In genomic region chr5:179275941-179276837, GRCh38 we compare ENCODE assay signal across 10 cellular contexts.
DNase-seq lines count a peak whose midpoint lies in the region; ATAC-seq and TF ChIP-seq lines count a peak whose summit lies in the region.
"Had no signal": no experiment of that assay in that cellular context is flagged by ENCODE, and none has a peak within 500 bp of the region (broad histone marks: within the 10 kb centered on the region; RNA-seq: fewer than 3 reads in every experiment).

No MANE protein-coding gene starts in this region.

- H3K9me3 Mint-ChIP-seq in nephron = no peaks in the 10 kb centered on the region
- no peaks in the 10 kb centered on the region for H3K9me3 Mint-ChIP-seq in activated T-cell treated with anti-CD3 and anti-CD28 coated beads, Interleukin-2, amount 50 U/mL, for 4 hours
- H3K9me3 Mint-ChIP-seq: activated naive CD4-positive, alpha-beta T cell treated with anti-CD3 and anti-CD28 coated beads, Interleukin-2, amount 10 ng/mL, durations not matched to agents 7 days and 5 days; T-helper 1 cell treated with Interleukin-12 subunit alpha and Interleukin-12 subunit beta and Interleukin-4 antibody, amounts not matched to agents 30 μg/mL and 1 μg/mL, for 36 hours had no signal

- CTCF ChIA-PET in Panc1 (lab: Charles Lee) = interaction anchor here (0.7 kb wide), 1 partner anchor 214 kb away, joined by 3 read pairs; no protein-coding TSS in a partner anchor

- no TSS peak for BruUV-seq in Panc1 (replicated peaks; lab: Mats Ljungman, UMichigan)

- H3K4me1 Mint-ChIP-seq in nephron = peaks cover 57% of the 10 kb centered on the region
- H3K4me1 Mint-ChIP-seq in activated T-cell treated with anti-CD3 and anti-CD28 coated beads, Interleukin-2, amount 50 U/mL, for 4 hours (ENCODE audit: low read depth) = no peaks in the 10 kb centered on the region
- H3K4me1 Mint-ChIP-seq: activated naive CD4-positive, alpha-beta T cell treated with anti-CD3 and anti-CD28 coated beads, Interleukin-2, amount 10 ng/mL, durations not matched to agents 7 days and 5 days had no signal

- in situ Hi-C loops in Panc1 (cut with HindIII; ENCODE audit: low pct_unique_long_range_greater_than_20kb, low sequenced_read_pairs) = no loop called here

- DNase-seq in Panc1 (ENCODE audit: low read depth, low spot score) = no peak
- peak; percentile 97 for DNase-seq in fibroblast of pulmonary artery (ENCODE audit: low read depth)
- DNase-seq in NCI-H526 treated with DMSO at 0.1 percent for 48 hours (lab: John Stamatoyannopoulos, UW) = no peak
- DNase-seq in COLO668 (lab: John Stamatoyannopoulos, UW; ENCODE audit: unreplicated experiment) = no peak
- DNase-seq in activated T-cell treated with anti-CD3 and anti-CD28 coated beads, Interleukin-2, amount 50 U/mL, for 4 hours = no peak
- DNase-seq: activated naive CD4-positive, alpha-beta T cell treated with anti-CD3 and anti-CD28 coated beads, Interleukin-2, amount 10 ng/mL, durations not matched to agents 7 days and 5 days; NCI-H1417 treated with DMSO at 0.1 percent for 48 hours had no signal

- peak; percentile 64 for ATAC-seq in Panc1
- no peak for ATAC-seq in GM19467 (IDR thresholded peaks at IDR 0.05; ENCODE audit: unreplicated experiment)
- ATAC-seq in activated T-cell treated with anti-CD3 and anti-CD28 coated beads, Interleukin-2, amount 50 U/mL, for 4 hours = no peak

- peak overlapping the region in 2 of 3 experiments; percentile 44 to 99 for H3K27ac Mint-ChIP-seq in nephron
- H3K27ac Mint-ChIP-seq: activated naive CD4-positive, alpha-beta T cell treated with anti-CD3 and anti-CD28 coated beads, Interleukin-2, amount 10 ng/mL, durations not matched to agents 7 days and 5 days; T-helper 1 cell treated with Interleukin-12 subunit alpha and Interleukin-12 subunit beta and Interleukin-4 antibody, amounts not matched to agents 30 μg/mL and 1 μg/mL, for 36 hours had no signal

- peaks cover 7% of the 10 kb centered on the region for H3K4me1 ChIP-seq in Panc1 (ENCODE audit: control insufficient read depth, insufficient read depth, low read length)

- H3K4me3 Mint-ChIP-seq in nephron = no peak overlapping the region
- H3K4me3 Mint-ChIP-seq in activated T-cell treated with anti-CD3 and anti-CD28 coated beads, Interleukin-2, amount 50 U/mL, for 4 hours = no peak overlapping the region
- H3K4me3 Mint-ChIP-seq: activated naive CD4-positive, alpha-beta T cell treated with anti-CD3 and anti-CD28 coated beads, Interleukin-2, amount 10 ng/mL, durations not matched to agents 7 days and 5 days; T-helper 1 cell treated with Interleukin-12 subunit alpha and Interleukin-12 subunit beta and Interleukin-4 antibody, amounts not matched to agents 30 μg/mL and 1 μg/mL, for 36 hours had no signal

- no peaks in the 10 kb centered on the region for H3K9me3 ChIP-seq in Panc1 (ENCODE audit: control insufficient read depth, insufficient read depth, low read depth, low read length)

- POLR2A ChIA-PET in Panc1 (lab: Charles Lee) = no interaction called here

- intact Hi-C loops in Panc1 (cut with micrococcal nuclease; ENCODE audit: unreplicated experiment) = no loop called here

- peaks cover 4% of the 10 kb centered on the region for H3K27me3 Mint-ChIP-seq in nephron (ENCODE audit: low read depth)
- no peaks in the 10 kb centered on the region for H3K27me3 Mint-ChIP-seq in activated T-cell treated with anti-CD3 and anti-CD28 coated beads, Interleukin-2, amount 50 U/mL, for 4 hours (ENCODE audit: low read depth)
- H3K27me3 Mint-ChIP-seq: activated naive CD4-positive, alpha-beta T cell treated with anti-CD3 and anti-CD28 coated beads, Interleukin-2, amount 10 ng/mL, durations not matched to agents 7 days and 5 days had no signal

- no peak overlapping the region for H3K27ac ChIP-seq in Panc1 (ENCODE audit: low read length)

- H3K27me3 ChIP-seq in Panc1 (ENCODE audit: control insufficient read depth, insufficient read depth, low read length) = no peaks in the 10 kb centered on the region

- no peaks in the 10 kb centered on the region for H3K36me3 Mint-ChIP-seq in nephron (ENCODE audit: low read depth)
- no peaks in the 10 kb centered on the region for H3K36me3 Mint-ChIP-seq in activated T-cell treated with anti-CD3 and anti-CD28 coated beads, Interleukin-2, amount 50 U/mL, for 4 hours (ENCODE audit: insufficient read depth)
- H3K36me3 Mint-ChIP-seq: activated naive CD4-positive, alpha-beta T cell treated with anti-CD3 and anti-CD28 coated beads, Interleukin-2, amount 10 ng/mL, durations not matched to agents 7 days and 5 days had no signal

- H3K4me3 ChIP-seq in Panc1 (ENCODE audit: low read depth in 2 of 2, low read length in 2 of 2) (no peak overlapping the region), fibroblast of pulmonary artery (replicated peaks; ENCODE audit: low read depth, low read length) (no peak overlapping the region)

- no peaks in the 10 kb centered on the region for H3K36me3 ChIP-seq in Panc1 (ENCODE audit: control insufficient read depth, insufficient read depth, low read length)

- TF ChIP-seq CTCF in Panc1 (IDR thresholded peaks at IDR 0.05) = no peak
- no peak for TF ChIP-seq CTCF in fibroblast of pulmonary artery (IDR thresholded peaks at IDR 0.05; ENCODE audit: low read length, missing control alignments)
- TF ChIP-seq CTCF in nephron (IDR thresholded peaks at IDR 0.05; ENCODE audit: unreplicated experiment in 3 of 3) = no peak
